ENCODE assay signal across 14 cellular contexts in the genomic region with DNA sequence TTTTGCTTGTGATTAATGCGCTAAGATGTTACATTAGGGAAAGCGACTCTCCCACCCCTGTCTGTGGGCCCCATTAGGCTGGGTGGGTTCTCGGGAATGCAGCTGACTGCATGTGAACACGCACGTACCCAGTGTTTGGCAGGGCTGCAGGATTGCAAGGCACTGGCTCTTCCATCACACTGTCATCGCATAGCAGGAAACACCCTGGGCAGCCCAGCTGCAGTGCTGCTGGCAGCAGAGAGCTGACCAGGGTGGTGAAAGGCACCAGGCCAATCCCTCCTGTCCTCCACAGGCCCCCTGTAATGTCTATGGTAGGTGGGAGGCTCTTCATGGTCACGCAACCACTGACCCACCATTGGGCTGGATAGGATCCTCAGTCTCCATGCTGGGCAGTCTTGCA.
"Had no signal": no experiment of that assay in that cellular context is flagged by ENCODE, and none has a peak within 500 bp of the region (broad histone marks: within the 10 kb centered on the region; RNA-seq: fewer than 3 reads in every experiment).

No MANE protein-coding gene starts in this region.

- H3K36me3 Mint-ChIP-seq: natural killer cell; stimulated activated naive B cell treated with anti-CD40 and anti-IgM and Interleukin-4, amounts not matched to agents 10 μg/mL and 1 μg/mL and 100 μg/mL, for 72 hours; T-cell had no signal

- H3K36me3 ChIP-seq: pancreas, tibial nerve, WERI-Rb-1 had no signal

- H3K9me3 ChIP-seq: pancreas, tibial nerve had no signal

- ATAC-seq: activated CD8-positive, alpha-beta T cell treated with anti-CD3 and anti-CD28 coated beads, Interleukin-2, amount 10 ng/mL, durations not matched to agents 7 days and 5 days; foreskin keratinocyte; stimulated activated naive B cell treated with anti-CD40 and anti-IgM and Interleukin-4, amounts not matched to agents 10 μg/mL and 1 μg/mL and 100 μg/mL, for 72 hours; T-cell had no signal

- H3K4me1 ChIP-seq: pancreas had no signal

- H3K27ac Mint-ChIP-seq: activated CD8-positive, alpha-beta T cell treated with anti-CD3 and anti-CD28 coated beads, Interleukin-2, amount 10 ng/mL, durations not matched to agents 7 days and 5 days; activated naive CD4-positive, alpha-beta T cell treated with anti-CD3 and anti-CD28 coated beads for 36 hours; activated T-helper 1 cell treated with anti-CD3 and anti-CD28 coated beads, Interleukin-12 subunit alpha, Interleukin-12 subunit beta, Interleukin-2, Interleukin-4 antibody, amounts not matched to agents 30 ng/mL and 10 ng/mL and 1 ng/mL, durations not matched to agents 14 hours and 24 hours and 36 hours; endodermal cell; natural killer cell; stimulated activated naive B cell treated with anti-CD40 and anti-IgM and Interleukin-4, amounts not matched to agents 10 μg/mL and 1 μg/mL and 100 μg/mL, for 72 hours; T-cell had no signal

- H3K27me3 Mint-ChIP-seq: stimulated activated naive B cell treated with anti-CD40 and anti-IgM and Interleukin-4, amounts not matched to agents 10 μg/mL and 1 μg/mL and 100 μg/mL, for 72 hours had no signal

- H3K4me1 Mint-ChIP-seq: central memory CD8-positive, alpha-beta T cell; natural killer cell; T-cell had no signal

- H3K9me3 Mint-ChIP-seq: activated naive CD4-positive, alpha-beta T cell treated with anti-CD3 and anti-CD28 coated beads for 36 hours; activated T-helper 1 cell treated with anti-CD3 and anti-CD28 coated beads, Interleukin-12 subunit alpha, Interleukin-12 subunit beta, Interleukin-2, Interleukin-4 antibody, amounts not matched to agents 30 ng/mL and 10 ng/mL and 1 ng/mL, durations not matched to agents 14 hours and 24 hours and 36 hours; central memory CD8-positive, alpha-beta T cell; endodermal cell; natural killer cell; stimulated activated naive B cell treated with anti-CD40 and anti-IgM and Interleukin-4, amounts not matched to agents 10 μg/mL and 1 μg/mL and 100 μg/mL, for 72 hours; T-cell had no signal

- DNase-seq: activated CD4-positive, alpha-beta T cell treated with anti-CD3 and anti-CD28 coated beads for 4 hours; activated CD8-positive, alpha-beta memory T cell treated with anti-CD3 and anti-CD28 coated beads, Interleukin-2, amount 50 U/mL, for 48 hours; activated CD8-positive, alpha-beta T cell treated with anti-CD3 and anti-CD28 coated beads, Interleukin-2, amount 10 ng/mL, durations not matched to agents 7 days and 5 days; activated naive CD4-positive, alpha-beta T cell treated with anti-CD3 and anti-CD28 coated beads for 36 hours; endodermal cell; foreskin keratinocyte; natural killer cell; pancreas; stimulated activated naive B cell treated with anti-CD40 and anti-IgM and Interleukin-4, amounts not matched to agents 10 μg/mL and 1 μg/mL and 100 μg/mL, for 72 hours; T-cell; WERI-Rb-1 had no signal

- H3K27me3 ChIP-seq: foreskin keratinocyte, pancreas, tibial nerve had no signal

- H3K4me3 Mint-ChIP-seq: activated CD8-positive, alpha-beta T cell treated with anti-CD3 and anti-CD28 coated beads, Interleukin-2, amount 10 ng/mL, durations not matched to agents 7 days and 5 days; activated naive CD4-positive, alpha-beta T cell treated with anti-CD3 and anti-CD28 coated beads for 36 hours; activated T-helper 1 cell treated with anti-CD3 and anti-CD28 coated beads, Interleukin-12 subunit alpha, Interleukin-12 subunit beta, Interleukin-2, Interleukin-4 antibody, amounts not matched to agents 30 ng/mL and 10 ng/mL and 1 ng/mL, durations not matched to agents 14 hours and 24 hours and 36 hours; central memory CD8-positive, alpha-beta T cell; endodermal cell; natural killer cell; stimulated activated naive B cell treated with anti-CD40 and anti-IgM and Interleukin-4, amounts not matched to agents 10 μg/mL and 1 μg/mL and 100 μg/mL, for 72 hours; T-cell had no signal

- H3K27ac ChIP-seq: foreskin keratinocyte, pancreas, tibial nerve, WERI-Rb-1 had no signal

- H3K4me3 ChIP-seq: pancreas, tibial nerve had no signal

- FAIRE-seq: pancreas had no signal
